In genomic region chr6:6008648-6009421, GRCh38 we compare ENCODE assay signal across 8 cellular contexts. TPM values are rescaled to one million over a fixed set of nuclear protein-coding genes. Genes with fewer than 3 reads are reported as not detected.
DNase-seq lines count a peak whose midpoint lies in the region; ATAC-seq and TF ChIP-seq lines count a peak whose summit lies in the region.

No MANE protein-coding gene starts in this region.

- peaks cover 21 to 97% (median 49%) of the 10 kb centered on the region in 4 donors for H3K27me3 ChIP-seq in esophagus squamous epithelium
- peaks cover 0 to 50% (median 39%) of the 10 kb centered on the region in 4 donors for H3K27me3 ChIP-seq in upper lobe of left lung

- WGBS in esophagus squamous epithelium, 2 donors, result 8 to 11% methylated on average over 18 to 24 of the region's 62 CpGs
- 2% methylated on average over 29 to 59 of the region's 62 CpGs for WGBS in upper lobe of left lung, 2 donors

- peak overlapping the region in 1 of 2 donors; percentile 65 for H3K27ac Mint-ChIP-seq in natural killer cell

- H3K4me1 Mint-ChIP-seq in natural killer cell, result peaks cover 52 to 54% of the 10 kb centered on the region in 2 donors

- H3K4me3 ChIP-seq in AG04449 (ENCODE audit: low read depth, low read length) (peak overlapping the region; percentile 87), esophagus squamous epithelium (peak overlapping the region; percentile 11 to 64 (median 40)), upper lobe of left lung (peak overlapping the region; percentile 7 to 54 (median 46))

- TF ChIP-seq POLR2A in esophagus squamous epithelium (IDR thresholded peaks at IDR 0.05) (no peak), upper lobe of left lung (IDR thresholded peaks at IDR 0.05) (no peak)

- intact Hi-C loops in esophagus squamous epithelium (cut with DNase I), result no loop called here
- intact Hi-C loops in natural killer cell (cut with micrococcal nuclease), result loop anchor here (2.0 to 10.0 kb wide), 2 partner anchors 494 to 536 kb away; no protein-coding TSS in a partner anchor

- CTCF ChIA-PET in AG04449 (lab: Yijun Ruan, JAX), result interaction anchor here (1.0 to 2.5 kb wide), 4 partner anchors 9 to 586 kb away, joined by 3 to 12 read pairs (median 5); no protein-coding TSS in a partner anchor

- DNase-seq in AG04449 (ENCODE audit: low read depth, low spot score) (no peak), NCI-H2171 (lab: John Stamatoyannopoulos, UW) (peak; percentile 86), esophagus squamous epithelium (lab: John Stamatoyannopoulos, UW) (no peak), natural killer cell (no peak), upper lobe of left lung (peak; percentile 57 to 91)
- DNase-seq in activated CD4-positive, alpha-beta T cell treated with anti-CD3 and anti-CD28 coated beads, Interleukin-2, amount 50 U/mL, for 48 hours, result peak; percentile 71 to 76

- H3K4me1 ChIP-seq in esophagus squamous epithelium (peaks cover 21 to 50% (median 23%) of the 10 kb centered on the region in 3 donors), upper lobe of left lung (peaks cover 15 to 43% (median 35%) of the 10 kb centered on the region in 4 donors)

- ATAC-seq in GM18502 (IDR thresholded peaks at IDR 0.05; ENCODE audit: poor library complexity, unreplicated experiment), result peak; percentile 71
- ATAC-seq in HG02943 (IDR thresholded peaks at IDR 0.05; ENCODE audit: low read depth, unreplicated experiment), result peak; percentile 60
- peak; percentile 68 to 73 (median 73) for ATAC-seq in natural killer cell
- ATAC-seq in upper lobe of left lung (ENCODE audit: low FRiP score in 2 of 2), result peak; percentile 84 to 89

- H3K36me3 ChIP-seq in esophagus squamous epithelium, result no peaks in the 10 kb centered on the region
- H3K36me3 ChIP-seq in upper lobe of left lung, result no peaks in the 10 kb centered on the region

- no peaks in the 10 kb centered on the region for H3K9me3 Mint-ChIP-seq in natural killer cell

- POLR2A ChIA-PET in AG04449 (lab: Yijun Ruan, JAX), result interaction anchor here (0.9 kb wide), 1 partner anchor 538 kb away, joined by 3 read pairs; no protein-coding TSS in a partner anchor

- peak overlapping the region; percentile 91 for H3K4me3 Mint-ChIP-seq in natural killer cell

- no peak for TF ChIP-seq CTCF in AG04449 (IDR thresholded peaks at IDR 0.05; ENCODE audit: insufficient read depth, low read length, missing control alignments)
- no peak for TF ChIP-seq CTCF in esophagus squamous epithelium (IDR thresholded peaks at IDR 0.05)
- TF ChIP-seq CTCF in natural killer cell (IDR thresholded peaks at IDR 0.05), result no peak
- TF ChIP-seq CTCF in upper lobe of left lung (IDR thresholded peaks at IDR 0.05), result no peak

- TF ChIP-seq EP300 in upper lobe of left lung (IDR thresholded peaks at IDR 0.05), result peak in 1 of 4 donors; percentile 6

- H3K36me3 Mint-ChIP-seq in natural killer cell, result peaks cover 12% of the 10 kb centered on the region

- H3K27ac ChIP-seq in esophagus squamous epithelium, result peak overlapping the region in 3 of 4 donors; percentile 58 to 74 (median 60)
- peak overlapping the region; percentile 48 to 77 (median 64) for H3K27ac ChIP-seq in upper lobe of left lung

- peaks cover 58 to 75% of the 10 kb centered on the region in 2 donors for H3K27me3 Mint-ChIP-seq in natural killer cell (ENCODE audit: low read depth in 2 of 2)

- H3K9me3 ChIP-seq in esophagus squamous epithelium, result peaks cover 0 to 6% (median 3%) of the 10 kb centered on the region in 3 donors
- H3K9me3 ChIP-seq in upper lobe of left lung, result peaks cover 0 to 9% (median 4%) of the 10 kb centered on the region in 4 donors

RNA-seq across cellular contexts. Expression of gene NRN1, which starts 2.1 kb away (rescaled TPM):
- 1 to 10 TPM in 2 of 4 donors, under 1 TPM in 2; 0.19 to 7.1 (median 3.7) TPM for total RNA-seq in esophagus squamous epithelium
- total RNA-seq in natural killer cell, result not detected
- 10 to 100 TPM in 1 of 6 donors, 1 to 10 TPM in 5; 3.8 to 25.6 (median 5.7) TPM for total RNA-seq in upper lobe of left lung

Comparison
In these comparisons a context has a peak if more than half of its experiments do, and no peak if none do; other contexts are left out.
1. DNase-seq: peak in NCI-H2171 (single experiment), activated CD4-positive, alpha-beta T cell treated with anti-CD3 and anti-CD28 coated beads, Interleukin-2, amount 50 U/mL, for 48 hours (2 of 2) and upper lobe of left lung (2 of 2); none in AG04449 (single experiment), esophagus squamous epithelium (single experiment) and natural killer cell (single experiment).
2. Peak in every context shown above with its lines, with median percentiles within 50 percentile points of each other: H3K4me3 ChIP-seq and ATAC-seq.